In the genomic region with DNA sequence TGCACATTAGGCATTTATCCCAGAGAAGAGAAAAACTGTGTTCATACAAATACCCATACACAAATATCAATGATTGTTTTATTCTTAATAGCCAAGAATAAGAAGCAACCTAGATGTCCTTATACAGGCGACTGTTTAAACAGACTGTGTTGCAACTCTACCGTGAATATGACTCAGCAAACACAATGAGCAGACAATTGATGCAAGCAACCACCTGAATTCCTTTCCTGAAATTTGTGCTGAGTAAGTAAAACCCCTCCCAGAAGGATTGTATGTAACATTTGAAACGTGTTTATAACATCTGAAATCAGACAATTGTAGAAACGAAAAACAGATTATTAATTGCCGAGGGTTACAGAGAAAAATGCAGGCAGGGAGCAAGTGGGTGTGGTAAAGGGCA, we compare ENCODE assay signal across 14 cellular contexts.
A peak's percentile ranks its signal among the peaks of the same experiment; 100 is the strongest.
DNase-seq lines count a peak whose midpoint lies in the region; ATAC-seq and TF ChIP-seq lines count a peak whose summit lies in the region.
"Had no signal": no experiment of that assay in that cellular context is flagged by ENCODE, and none has a peak within 500 bp of the region (broad histone marks: within the 10 kb centered on the region; RNA-seq: fewer than 3 reads in every experiment).

No MANE protein-coding gene starts in this region.

- H3K27ac ChIP-seq in mesendoderm (ENCODE audit: low read depth, low read length) (no peak overlapping the region), uterus (no peak overlapping the region)
- no peak overlapping the region for H3K27ac ChIP-seq in effector memory CD4-positive, alpha-beta T cell (ENCODE audit: insufficient read depth, low read length, poor library complexity, severe bottlenecking)
- H3K27ac ChIP-seq: prostate gland had no signal

- no CpG with 5 or more reads among the region's 5 CpGs for WGBS in mesendoderm (ENCODE audit: extremely low coverage, insufficient coverage, low lambda C conversion rate)

- H3K9me3 ChIP-seq in uterus = no peaks in the 10 kb centered on the region
- H3K9me3 ChIP-seq in effector memory CD4-positive, alpha-beta T cell (ENCODE audit: control insufficient read depth, low read length) = no peaks in the 10 kb centered on the region
- H3K9me3 ChIP-seq: prostate gland had no signal

- H3K79me1 ChIP-seq in mesendoderm (ENCODE audit: low read length) = no peaks in the 10 kb centered on the region

- no peak for TF ChIP-seq POLR2A in NB4 (IDR thresholded peaks at IDR 0.05; ENCODE audit: extremely low read depth, insufficient read length)
- TF ChIP-seq POLR2A in uterus (IDR thresholded peaks at IDR 0.05) = no peak

- H2BK15ac ChIP-seq in mesendoderm (replicated peaks; ENCODE audit: low read depth) = peak overlapping the region; percentile 99

- DNase-seq in DMS53 (lab: John Stamatoyannopoulos, UW) = peak; percentile 86
- peak; percentile 43 for DNase-seq in NB4 (ENCODE audit: low read depth)
- peak; percentile 35 for DNase-seq in astrocyte of the hippocampus (ENCODE audit: low read depth, low spot score)
- peak; percentile 78 for DNase-seq in mesendoderm
- no peak for DNase-seq in uterus
- no peak for DNase-seq in HPDE6-E6E7 (ENCODE audit: extremely low spot score)
- no peak for DNase-seq in effector memory CD4-positive, alpha-beta T cell
- DNase-seq: activated naive CD4-positive, alpha-beta T cell treated with anti-CD3 and anti-CD28 coated beads, Interleukin-2, amount 10 ng/mL, durations not matched to agents 7 days and 5 days; effector memory CD8-positive, alpha-beta T cell; Kasumi-1; NK-92 treated with Interleukin-12 subunit alpha and Interleukin-12 subunit beta, amount 100 ng/mL, for 24 hours; stimulated activated CD4-positive, alpha-beta T cell treated with anti-CD3 and anti-CD28 coated beads, Interleukin-12 subunit alpha, Interleukin-12 subunit beta, amount 100 ng/mL, for 4 hours had no signal

- H3K56ac ChIP-seq in mesendoderm (ENCODE audit: low read length) = peak overlapping the region; percentile 9

- H3K4ac ChIP-seq in mesendoderm (ENCODE audit: low read depth, low read length) = no peak overlapping the region

- H2AK5ac ChIP-seq in mesendoderm (ENCODE audit: low read length) = no peak overlapping the region

- H3K79me2 ChIP-seq in mesendoderm (ENCODE audit: control insufficient read depth, insufficient read depth, low read length) = no peaks in the 10 kb centered on the region

- H3K27me3 ChIP-seq in mesendoderm (ENCODE audit: insufficient read depth, low read length, poor library complexity) (no peaks in the 10 kb centered on the region), uterus (no peaks in the 10 kb centered on the region)
- no peaks in the 10 kb centered on the region for H3K27me3 ChIP-seq in effector memory CD4-positive, alpha-beta T cell (replicated peaks; ENCODE audit: control insufficient read depth, insufficient read depth, low read length, poor library complexity, severe bottlenecking)

- no peak overlapping the region for H4K5ac ChIP-seq in mesendoderm (ENCODE audit: low read length)

- ATAC-seq in HG03521 (IDR thresholded peaks at IDR 0.05; ENCODE audit: unreplicated experiment) = no peak
- ATAC-seq: effector memory CD8-positive, alpha-beta T cell had no signal

- H3K4me1 ChIP-seq in mesendoderm (ENCODE audit: control insufficient read depth, low read depth, low read length) = peaks cover 3% of the 10 kb centered on the region
- no peaks in the 10 kb centered on the region for H3K4me1 ChIP-seq in uterus
- H3K4me1 ChIP-seq in effector memory CD4-positive, alpha-beta T cell (ENCODE audit: control insufficient read depth, insufficient read depth, low read length, poor library complexity, severe bottlenecking) = no peaks in the 10 kb centered on the region
- H3K4me1 ChIP-seq: prostate gland had no signal

- TF ChIP-seq CTCF in NB4 (IDR thresholded peaks at IDR 0.05; ENCODE audit: low read depth, low read length) (no peak), uterus (IDR thresholded peaks at IDR 0.05) (no peak)

- no peak overlapping the region for H3K23ac ChIP-seq in mesendoderm (ENCODE audit: low read length)

- no peaks in the 10 kb centered on the region for H3K36me3 ChIP-seq in mesendoderm (ENCODE audit: control insufficient read depth, insufficient read depth, low read length)
- no peaks in the 10 kb centered on the region for H3K36me3 ChIP-seq in uterus
- no peaks in the 10 kb centered on the region for H3K36me3 ChIP-seq in effector memory CD4-positive, alpha-beta T cell (ENCODE audit: control insufficient read depth, insufficient read depth, low read length)
- H3K36me3 ChIP-seq: prostate gland had no signal

- H3K4me3 ChIP-seq in NB4 (ENCODE audit: low read depth, low read length) (no peak overlapping the region), mesendoderm (ENCODE audit: low read length) (no peak overlapping the region), uterus (no peak overlapping the region)
- no peak overlapping the region for H3K4me3 ChIP-seq in effector memory CD4-positive, alpha-beta T cell (ENCODE audit: insufficient read depth, low read depth, low read length, poor library complexity, severe bottlenecking)
- H3K4me3 ChIP-seq: prostate gland had no signal

- H4K8ac ChIP-seq in mesendoderm (ENCODE audit: low read depth, low read length) = no peak overlapping the region

- peak overlapping the region; percentile 61 for H2BK120ac ChIP-seq in mesendoderm (ENCODE audit: low read depth, low read length)

- intact Hi-C loops in uterus (cut with DNase I; ENCODE audit: low total_unique reads) = no loop called here

- no peak overlapping the region for H3K9ac ChIP-seq in mesendoderm (ENCODE audit: low read length)

- H3K18ac ChIP-seq in mesendoderm (ENCODE audit: low read length) = peak overlapping the region; percentile 82

- H3K4me2 ChIP-seq in mesendoderm (ENCODE audit: low read length) = no peak overlapping the region

- H2BK5ac ChIP-seq in mesendoderm (ENCODE audit: low read length) = peak overlapping the region; percentile 5

Comparison
In these comparisons a context has a peak if more than half of its experiments do, and no peak if none do; other contexts are left out.
1. DNase-seq: peak in DMS53 (single experiment), NB4 (single experiment), astrocyte of the hippocampus (single experiment) and mesendoderm (single experiment); none in uterus (0 of 2), HPDE6-E6E7 (single experiment) and effector memory CD4-positive, alpha-beta T cell (0 of 3).